ENCODE assay signal across 21 cellular contexts in genomic region chr4:145102619-145103018, GRCh38.
"Had no signal": no experiment of that assay in that cellular context is flagged by ENCODE, and none has a peak within 500 bp of the region (broad histone marks: within the 10 kb centered on the region; RNA-seq: fewer than 3 reads in every experiment).

No MANE protein-coding gene starts in this region.

- ATAC-seq: left cardiac atrium; natural killer cell; psoas muscle; right cardiac atrium; stimulated activated naive CD8-positive, alpha-beta T cell treated with anti-CD3 and anti-CD28 coated beads, Interleukin-15, Interleukin-2, amounts not matched to agents 100 U/mL and 50 U/mL, for 24 hours had no signal

- H3K27me3 ChIP-seq: esophagus muscularis mucosa, hepatocyte, ovary, tibial artery had no signal

- H3K27ac Mint-ChIP-seq: natural killer cell had no signal

- H3K9me3 Mint-ChIP-seq: natural killer cell had no signal

- DNase-seq: activated CD4-positive, alpha-beta T cell treated with anti-CD3 and anti-CD28 coated beads, Interleukin-2, amount 50 U/mL, for 1 hour; activated CD8-positive, alpha-beta memory T cell treated with anti-CD3 and anti-CD28 coated beads for 24 hours; activated CD8-positive, alpha-beta memory T cell treated with anti-CD3 and anti-CD28 coated beads, Interleukin-2, amount 50 U/mL, for 48 hours; activated effector memory CD4-positive, alpha-beta T cell treated with Interleukin-2 at 50 U/mL for 16 hours; activated naive CD4-positive, alpha-beta T cell treated with anti-CD3 and anti-CD28 coated beads, Interleukin-2, amount 50 U/mL, for 16 hours; activated T-cell treated with anti-CD3 and anti-CD28 coated beads, Interleukin-2, amount 50 U/mL, for 48 hours; aorta; left cardiac atrium; mesenchymal stem cell; natural killer cell; ovary; psoas muscle; right cardiac atrium; stimulated activated naive CD8-positive, alpha-beta T cell treated with anti-CD3 and anti-CD28 coated beads, Interleukin-15, Interleukin-2, amounts not matched to agents 100 U/mL and 50 U/mL, for 24 hours; substantia nigra; tibial artery had no signal

- H3K4me2 ChIP-seq: hepatocyte had no signal

- FAIRE-seq: urothelium cell line had no signal

- H3K4me3 Mint-ChIP-seq: natural killer cell had no signal

- H3K4me3 ChIP-seq: coronary artery, esophagus muscularis mucosa, hepatocyte, ovary, psoas muscle, skin epidermis, tibial artery had no signal

- H2AFZ ChIP-seq: hepatocyte had no signal

- H3K27ac ChIP-seq: coronary artery, esophagus muscularis mucosa, hepatocyte, ovary, psoas muscle, skin epidermis, tibial artery had no signal

- H3K36me3 ChIP-seq: ovary had no signal

- H3K36me3 Mint-ChIP-seq: natural killer cell had no signal

- H3K9me3 ChIP-seq: esophagus muscularis mucosa, ovary, psoas muscle, tibial artery had no signal
